Comparison of ENCODE assay signal across 1 cellular context in genomic region chr10:59285073-59285472, GRCh38.
TF ChIP-seq lines count a peak whose summit lies in the region.

No MANE protein-coding gene starts in this region.

TF ChIP-seq in WTC11, 78 proteins besides CTCF, POLR2A, EP300 and RAD21 (continued from another document):
- TF ChIP-seq ATF6 (CRISPR knock-in tag; IDR thresholded peaks at IDR 0.05): no peak
- TF ChIP-seq IRF1 (CRISPR knock-in tag; IDR thresholded peaks at IDR 0.05): no peak
- TF ChIP-seq ZNF425 (CRISPR knock-in tag; conservative IDR thresholded peaks at IDR 0.05): no peak
- TF ChIP-seq SMAD3 (CRISPR knock-in tag; IDR thresholded peaks at IDR 0.05; ENCODE audit: borderline replicate concordance): no peak
- TF ChIP-seq NFYB (CRISPR knock-in tag; conservative IDR thresholded peaks at IDR 0.05; ENCODE audit: low read depth): no peak
- TF ChIP-seq EMX1 (CRISPR knock-in tag; IDR thresholded peaks at IDR 0.05): no peak
